Comparison of ENCODE assay signal across 1 cellular context in genomic region chr16:3187798-3188674, GRCh38.
TF ChIP-seq lines count a peak whose summit lies in the region.

OR1F1 (plus strand) TSS chr16:3188204.

TF ChIP-seq in HepG2, 621 proteins besides CTCF, POLR2A, EP300 and RAD21 (continued from another document and continues in another):
- peak; percentile 31; the same call in 1 of the 2 replicates for TF ChIP-seq ZBTB21 (CRISPR knock-in tag; IDR thresholded peaks at IDR 0.05)
- TF ChIP-seq RCOR2 (CRISPR knock-in tag; IDR thresholded peaks at IDR 0.05) = 0 out of 2 replicates have a peak, but pooled peaks have one; percentile 27
- TF ChIP-seq ZNF775 (CRISPR knock-in tag; IDR thresholded peaks at IDR 0.05; ENCODE audit: borderline replicate concordance) = peak; percentile 86; the same call in 1 of the 2 replicates
- peak; percentile 36; the same call in 1 of the 2 replicates for TF ChIP-seq ZNF350 (CRISPR knock-in tag; IDR thresholded peaks at IDR 0.05; ENCODE audit: borderline replicate concordance, low read depth)
- TF ChIP-seq, protein P1, sequence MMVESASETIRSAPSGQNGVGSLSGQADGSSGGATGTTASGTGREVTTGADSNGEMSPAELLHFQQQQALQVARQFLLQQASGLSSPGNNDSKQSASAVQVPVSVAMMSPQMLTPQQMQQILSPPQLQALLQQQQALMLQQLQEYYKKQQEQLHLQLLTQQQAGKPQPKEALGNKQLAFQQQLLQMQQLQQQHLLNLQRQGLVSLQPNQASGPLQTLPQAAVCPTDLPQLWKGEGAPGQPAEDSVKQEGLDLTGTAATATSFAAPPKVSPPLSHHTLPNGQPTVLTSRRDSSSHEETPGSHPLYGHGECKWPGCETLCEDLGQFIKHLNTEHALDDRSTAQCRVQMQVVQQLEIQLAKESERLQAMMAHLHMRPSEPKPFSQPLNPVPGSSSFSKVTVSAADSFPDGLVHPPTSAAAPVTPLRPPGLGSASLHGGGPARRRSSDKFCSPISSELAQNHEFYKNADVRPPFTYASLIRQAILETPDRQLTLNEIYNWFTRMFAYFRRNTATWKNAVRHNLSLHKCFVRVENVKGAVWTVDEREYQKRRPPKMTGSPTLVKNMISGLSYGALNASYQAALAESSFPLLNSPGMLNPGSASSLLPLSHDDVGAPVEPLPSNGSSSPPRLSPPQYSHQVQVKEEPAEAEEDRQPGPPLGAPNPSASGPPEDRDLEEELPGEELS (CRISPR knock-in tag; IDR thresholded peaks at IDR 0.05) = 0 out of 2 replicates have a peak, but pooled peaks have one; percentile 26
- no peak for TF ChIP-seq RNF2 (conservative IDR thresholded peaks at IDR 0.05; ENCODE audit: low read depth)
- TF ChIP-seq ZNF160 (CRISPR knock-in tag; IDR thresholded peaks at IDR 0.05) = 0 out of 2 replicates have a peak, but pooled peaks have one; percentile 35
- peak; percentile 66; the same call in 1 of the 2 replicates for TF ChIP-seq MAF1 (CRISPR knock-in tag; IDR thresholded peaks at IDR 0.05; ENCODE audit: borderline replicate concordance)
- TF ChIP-seq ELF4 (CRISPR knock-in tag; IDR thresholded peaks at IDR 0.05; ENCODE audit: borderline replicate concordance) = no peak
- peak; percentile 77; the same call in 1 of the 2 replicates for TF ChIP-seq MEF2D (CRISPR knock-in tag; IDR thresholded peaks at IDR 0.05)
- TF ChIP-seq, protein P2, sequence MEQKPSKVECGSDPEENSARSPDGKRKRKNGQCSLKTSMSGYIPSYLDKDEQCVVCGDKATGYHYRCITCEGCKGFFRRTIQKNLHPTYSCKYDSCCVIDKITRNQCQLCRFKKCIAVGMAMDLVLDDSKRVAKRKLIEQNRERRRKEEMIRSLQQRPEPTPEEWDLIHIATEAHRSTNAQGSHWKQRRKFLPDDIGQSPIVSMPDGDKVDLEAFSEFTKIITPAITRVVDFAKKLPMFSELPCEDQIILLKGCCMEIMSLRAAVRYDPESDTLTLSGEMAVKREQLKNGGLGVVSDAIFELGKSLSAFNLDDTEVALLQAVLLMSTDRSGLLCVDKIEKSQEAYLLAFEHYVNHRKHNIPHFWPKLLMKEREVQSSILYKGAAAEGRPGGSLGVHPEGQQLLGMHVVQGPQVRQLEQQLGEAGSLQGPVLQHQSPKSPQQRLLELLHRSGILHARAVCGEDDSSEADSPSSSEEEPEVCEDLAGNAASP (CRISPR knock-in tag; IDR thresholded peaks at IDR 0.05; ENCODE audit: borderline replicate concordance) = 0 out of 2 replicates have a peak, but pooled peaks have one; percentile 16
- TF ChIP-seq, protein P3, sequence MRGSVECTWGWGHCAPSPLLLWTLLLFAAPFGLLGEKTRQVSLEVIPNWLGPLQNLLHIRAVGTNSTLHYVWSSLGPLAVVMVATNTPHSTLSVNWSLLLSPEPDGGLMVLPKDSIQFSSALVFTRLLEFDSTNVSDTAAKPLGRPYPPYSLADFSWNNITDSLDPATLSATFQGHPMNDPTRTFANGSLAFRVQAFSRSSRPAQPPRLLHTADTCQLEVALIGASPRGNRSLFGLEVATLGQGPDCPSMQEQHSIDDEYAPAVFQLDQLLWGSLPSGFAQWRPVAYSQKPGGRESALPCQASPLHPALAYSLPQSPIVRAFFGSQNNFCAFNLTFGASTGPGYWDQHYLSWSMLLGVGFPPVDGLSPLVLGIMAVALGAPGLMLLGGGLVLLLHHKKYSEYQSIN (CRISPR knock-in tag; IDR thresholded peaks at IDR 0.05; ENCODE audit: borderline replicate concordance) = no peak
- TF ChIP-seq NAIF1 (CRISPR knock-in tag; IDR thresholded peaks at IDR 0.05; ENCODE audit: borderline replicate concordance) = no peak
- TF ChIP-seq BRF2 (CRISPR knock-in tag; IDR thresholded peaks at IDR 0.05) = no peak
- TF ChIP-seq SIX1 (CRISPR knock-in tag; IDR thresholded peaks at IDR 0.05; ENCODE audit: borderline replicate concordance) = no peak
- TF ChIP-seq CSRNP1 (CRISPR knock-in tag; IDR thresholded peaks at IDR 0.05) = no peak
- TF ChIP-seq DR1 (CRISPR knock-in tag; IDR thresholded peaks at IDR 0.05) = 0 out of 2 replicates have a peak, but pooled peaks have one; percentile 24
- peak; percentile 39; the same call in 1 of the 2 replicates for TF ChIP-seq ETV5 (CRISPR knock-in tag; IDR thresholded peaks at IDR 0.05; ENCODE audit: borderline replicate concordance)
- TF ChIP-seq ELF1 (CRISPR knock-in tag; IDR thresholded peaks at IDR 0.05) = peak; percentile 54; the same call in 1 of the 2 replicates
- peak; percentile 18; the same call in 1 of the 2 replicates for TF ChIP-seq ZNF574 (CRISPR knock-in tag; IDR thresholded peaks at IDR 0.05)
- no peak for TF ChIP-seq ZNF230 (CRISPR knock-in tag; IDR thresholded peaks at IDR 0.05)
- TF ChIP-seq HOXA5 (CRISPR knock-in tag; IDR thresholded peaks at IDR 0.05) = 0 out of 2 replicates have a peak, but pooled peaks have one; percentile 39
- TF ChIP-seq ZMYM2 (CRISPR knock-in tag; IDR thresholded peaks at IDR 0.05) = peak; percentile 63; the same call in 1 of the 2 replicates
- TF ChIP-seq IKZF1 (IDR thresholded peaks at IDR 0.05) = no peak
- peak; percentile 27; the same call in 1 of the 2 replicates for TF ChIP-seq HDAC2 (CRISPR knock-in tag; IDR thresholded peaks at IDR 0.05)
- TF ChIP-seq MYC (CRISPR knock-in tag; IDR thresholded peaks at IDR 0.05; ENCODE audit: borderline replicate concordance) = peak; percentile 23; the same call in 1 of the 2 replicates
- 0 out of 2 replicates have a peak, but pooled peaks have one; percentile 19 for TF ChIP-seq ZBTB7B (CRISPR knock-in tag; IDR thresholded peaks at IDR 0.05)
- peak; percentile 61 for TF ChIP-seq ZNF629 (CRISPR knock-in tag; conservative IDR thresholded peaks at IDR 0.05)
- TF ChIP-seq, protein P4, sequence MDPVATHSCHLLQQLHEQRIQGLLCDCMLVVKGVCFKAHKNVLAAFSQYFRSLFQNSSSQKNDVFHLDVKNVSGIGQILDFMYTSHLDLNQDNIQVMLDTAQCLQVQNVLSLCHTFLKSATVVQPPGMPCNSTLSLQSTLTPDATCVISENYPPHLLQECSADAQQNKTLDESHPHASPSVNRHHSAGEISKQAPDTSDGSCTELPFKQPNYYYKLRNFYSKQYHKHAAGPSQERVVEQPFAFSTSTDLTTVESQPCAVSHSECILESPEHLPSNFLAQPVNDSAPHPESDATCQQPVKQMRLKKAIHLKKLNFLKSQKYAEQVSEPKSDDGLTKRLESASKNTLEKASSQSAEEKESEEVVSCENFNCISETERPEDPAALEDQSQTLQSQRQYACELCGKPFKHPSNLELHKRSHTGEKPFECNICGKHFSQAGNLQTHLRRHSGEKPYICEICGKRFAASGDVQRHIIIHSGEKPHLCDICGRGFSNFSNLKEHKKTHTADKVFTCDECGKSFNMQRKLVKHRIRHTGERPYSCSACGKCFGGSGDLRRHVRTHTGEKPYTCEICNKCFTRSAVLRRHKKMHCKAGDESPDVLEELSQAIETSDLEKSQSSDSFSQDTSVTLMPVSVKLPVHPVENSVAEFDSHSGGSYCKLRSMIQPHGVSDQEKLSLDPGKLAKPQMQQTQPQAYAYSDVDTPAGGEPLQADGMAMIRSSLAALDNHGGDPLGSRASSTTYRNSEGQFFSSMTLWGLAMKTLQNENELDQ (CRISPR knock-in tag; IDR thresholded peaks at IDR 0.05; ENCODE audit: borderline replicate concordance) = no peak
- no peak for TF ChIP-seq ZNF749 (CRISPR knock-in tag; IDR thresholded peaks at IDR 0.05; ENCODE audit: borderline replicate concordance)
- TF ChIP-seq ZBTB14 (CRISPR knock-in tag; IDR thresholded peaks at IDR 0.05) = peak; percentile 39; the same call in 1 of the 2 replicates
- peak; percentile 68 for TF ChIP-seq HNRNPLL (IDR thresholded peaks at IDR 0.05; ENCODE audit: low read depth, low read length, poor library complexity, severe bottlenecking)
- TF ChIP-seq ZNF557 (CRISPR knock-in tag; IDR thresholded peaks at IDR 0.05) = 0 out of 2 replicates have a peak, but pooled peaks have one; percentile 21
- peak; percentile 37; the same call in 1 of the 2 replicates for TF ChIP-seq SAP130 (CRISPR knock-in tag; IDR thresholded peaks at IDR 0.05; ENCODE audit: low read depth)
- TF ChIP-seq YEATS4 (CRISPR knock-in tag; IDR thresholded peaks at IDR 0.05; ENCODE audit: borderline replicate concordance) = 0 out of 2 replicates have a peak, but pooled peaks have one; percentile 29
- 0 out of 2 replicates have a peak, but pooled peaks have one; percentile 28 for TF ChIP-seq GTF3A (CRISPR knock-in tag; conservative IDR thresholded peaks at IDR 0.05)
- TF ChIP-seq ZMYM3 (CRISPR knock-in tag; IDR thresholded peaks at IDR 0.05) = peak; percentile 66; the same call in 1 of the 2 replicates
- peak; percentile 42; the same call in 1 of the 2 replicates for TF ChIP-seq KDM2A (CRISPR knock-in tag; IDR thresholded peaks at IDR 0.05; ENCODE audit: borderline replicate concordance, low read depth)
- TF ChIP-seq RXRA (CRISPR knock-in tag; IDR thresholded peaks at IDR 0.05) = no peak
- peak; percentile 55; the same call in 1 of the 2 replicates for TF ChIP-seq BRCA1 (CRISPR knock-in tag; IDR thresholded peaks at IDR 0.05)
- TF ChIP-seq ZNF264 (CRISPR knock-in tag; IDR thresholded peaks at IDR 0.05) = 0 out of 2 replicates have a peak, but pooled peaks have one; percentile 31
- no peak for TF ChIP-seq CREB1 (IDR thresholded peaks at IDR 0.05)
- TF ChIP-seq CREB1 (CRISPR knock-in tag; IDR thresholded peaks at IDR 0.05) = peak; percentile 64; the same call in 1 of the 2 replicates
- TF ChIP-seq HOXA3 (CRISPR knock-in tag; IDR thresholded peaks at IDR 0.05) = peak; percentile 43; the same call in 1 of the 2 replicates
- TF ChIP-seq, protein P5, sequence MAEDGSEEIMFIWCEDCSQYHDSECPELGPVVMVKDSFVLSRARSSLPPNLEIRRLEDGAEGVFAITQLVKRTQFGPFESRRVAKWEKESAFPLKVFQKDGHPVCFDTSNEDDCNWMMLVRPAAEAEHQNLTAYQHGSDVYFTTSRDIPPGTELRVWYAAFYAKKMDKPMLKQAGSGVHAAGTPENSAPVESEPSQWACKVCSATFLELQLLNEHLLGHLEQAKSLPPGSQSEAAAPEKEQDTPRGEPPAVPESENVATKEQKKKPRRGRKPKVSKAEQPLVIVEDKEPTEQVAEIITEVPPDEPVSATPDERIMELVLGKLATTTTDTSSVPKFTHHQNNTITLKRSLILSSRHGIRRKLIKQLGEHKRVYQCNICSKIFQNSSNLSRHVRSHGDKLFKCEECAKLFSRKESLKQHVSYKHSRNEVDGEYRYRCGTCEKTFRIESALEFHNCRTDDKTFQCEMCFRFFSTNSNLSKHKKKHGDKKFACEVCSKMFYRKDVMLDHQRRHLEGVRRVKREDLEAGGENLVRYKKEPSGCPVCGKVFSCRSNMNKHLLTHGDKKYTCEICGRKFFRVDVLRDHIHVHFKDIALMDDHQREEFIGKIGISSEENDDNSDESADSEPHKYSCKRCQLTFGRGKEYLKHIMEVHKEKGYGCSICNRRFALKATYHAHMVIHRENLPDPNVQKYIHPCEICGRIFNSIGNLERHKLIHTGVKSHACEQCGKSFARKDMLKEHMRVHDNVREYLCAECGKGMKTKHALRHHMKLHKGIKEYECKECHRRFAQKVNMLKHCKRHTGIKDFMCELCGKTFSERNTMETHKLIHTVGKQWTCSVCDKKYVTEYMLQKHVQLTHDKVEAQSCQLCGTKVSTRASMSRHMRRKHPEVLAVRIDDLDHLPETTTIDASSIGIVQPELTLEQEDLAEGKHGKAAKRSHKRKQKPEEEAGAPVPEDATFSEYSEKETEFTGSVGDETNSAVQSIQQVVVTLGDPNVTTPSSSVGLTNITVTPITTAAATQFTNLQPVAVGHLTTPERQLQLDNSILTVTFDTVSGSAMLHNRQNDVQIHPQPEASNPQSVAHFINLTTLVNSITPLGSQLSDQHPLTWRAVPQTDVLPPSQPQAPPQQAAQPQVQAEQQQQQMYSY (CRISPR knock-in tag; IDR thresholded peaks at IDR 0.05) = no peak
- 0 out of 2 replicates have a peak, but pooled peaks have one; percentile 26 for TF ChIP-seq ELF3 (CRISPR knock-in tag; IDR thresholded peaks at IDR 0.05)
- no peak for TF ChIP-seq NFE2 (CRISPR knock-in tag; IDR thresholded peaks at IDR 0.05)
